1 cellular context compared by ENCODE assay signal in the genomic region with DNA sequence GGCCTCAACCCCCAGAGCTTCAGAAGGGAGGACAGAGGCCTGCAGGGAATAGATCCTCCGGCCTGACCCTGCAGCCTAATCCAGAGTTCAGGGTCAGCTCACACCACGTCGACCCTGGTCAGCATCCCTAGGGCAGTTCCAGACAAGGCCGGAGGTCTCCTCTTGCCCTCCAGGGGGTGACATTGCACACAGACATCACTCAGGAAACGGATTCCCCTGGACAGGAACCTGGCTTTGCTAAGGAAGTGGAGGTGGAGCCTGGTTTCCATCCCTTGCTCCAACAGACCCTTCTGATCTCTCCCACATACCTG.
TF ChIP-seq lines count a peak whose summit lies in the region.

No MANE protein-coding gene starts in this region.

TF ChIP-seq in GM23338, 12 proteins besides CTCF, POLR2A, EP300 and RAD21:
- TF ChIP-seq, protein P1, sequence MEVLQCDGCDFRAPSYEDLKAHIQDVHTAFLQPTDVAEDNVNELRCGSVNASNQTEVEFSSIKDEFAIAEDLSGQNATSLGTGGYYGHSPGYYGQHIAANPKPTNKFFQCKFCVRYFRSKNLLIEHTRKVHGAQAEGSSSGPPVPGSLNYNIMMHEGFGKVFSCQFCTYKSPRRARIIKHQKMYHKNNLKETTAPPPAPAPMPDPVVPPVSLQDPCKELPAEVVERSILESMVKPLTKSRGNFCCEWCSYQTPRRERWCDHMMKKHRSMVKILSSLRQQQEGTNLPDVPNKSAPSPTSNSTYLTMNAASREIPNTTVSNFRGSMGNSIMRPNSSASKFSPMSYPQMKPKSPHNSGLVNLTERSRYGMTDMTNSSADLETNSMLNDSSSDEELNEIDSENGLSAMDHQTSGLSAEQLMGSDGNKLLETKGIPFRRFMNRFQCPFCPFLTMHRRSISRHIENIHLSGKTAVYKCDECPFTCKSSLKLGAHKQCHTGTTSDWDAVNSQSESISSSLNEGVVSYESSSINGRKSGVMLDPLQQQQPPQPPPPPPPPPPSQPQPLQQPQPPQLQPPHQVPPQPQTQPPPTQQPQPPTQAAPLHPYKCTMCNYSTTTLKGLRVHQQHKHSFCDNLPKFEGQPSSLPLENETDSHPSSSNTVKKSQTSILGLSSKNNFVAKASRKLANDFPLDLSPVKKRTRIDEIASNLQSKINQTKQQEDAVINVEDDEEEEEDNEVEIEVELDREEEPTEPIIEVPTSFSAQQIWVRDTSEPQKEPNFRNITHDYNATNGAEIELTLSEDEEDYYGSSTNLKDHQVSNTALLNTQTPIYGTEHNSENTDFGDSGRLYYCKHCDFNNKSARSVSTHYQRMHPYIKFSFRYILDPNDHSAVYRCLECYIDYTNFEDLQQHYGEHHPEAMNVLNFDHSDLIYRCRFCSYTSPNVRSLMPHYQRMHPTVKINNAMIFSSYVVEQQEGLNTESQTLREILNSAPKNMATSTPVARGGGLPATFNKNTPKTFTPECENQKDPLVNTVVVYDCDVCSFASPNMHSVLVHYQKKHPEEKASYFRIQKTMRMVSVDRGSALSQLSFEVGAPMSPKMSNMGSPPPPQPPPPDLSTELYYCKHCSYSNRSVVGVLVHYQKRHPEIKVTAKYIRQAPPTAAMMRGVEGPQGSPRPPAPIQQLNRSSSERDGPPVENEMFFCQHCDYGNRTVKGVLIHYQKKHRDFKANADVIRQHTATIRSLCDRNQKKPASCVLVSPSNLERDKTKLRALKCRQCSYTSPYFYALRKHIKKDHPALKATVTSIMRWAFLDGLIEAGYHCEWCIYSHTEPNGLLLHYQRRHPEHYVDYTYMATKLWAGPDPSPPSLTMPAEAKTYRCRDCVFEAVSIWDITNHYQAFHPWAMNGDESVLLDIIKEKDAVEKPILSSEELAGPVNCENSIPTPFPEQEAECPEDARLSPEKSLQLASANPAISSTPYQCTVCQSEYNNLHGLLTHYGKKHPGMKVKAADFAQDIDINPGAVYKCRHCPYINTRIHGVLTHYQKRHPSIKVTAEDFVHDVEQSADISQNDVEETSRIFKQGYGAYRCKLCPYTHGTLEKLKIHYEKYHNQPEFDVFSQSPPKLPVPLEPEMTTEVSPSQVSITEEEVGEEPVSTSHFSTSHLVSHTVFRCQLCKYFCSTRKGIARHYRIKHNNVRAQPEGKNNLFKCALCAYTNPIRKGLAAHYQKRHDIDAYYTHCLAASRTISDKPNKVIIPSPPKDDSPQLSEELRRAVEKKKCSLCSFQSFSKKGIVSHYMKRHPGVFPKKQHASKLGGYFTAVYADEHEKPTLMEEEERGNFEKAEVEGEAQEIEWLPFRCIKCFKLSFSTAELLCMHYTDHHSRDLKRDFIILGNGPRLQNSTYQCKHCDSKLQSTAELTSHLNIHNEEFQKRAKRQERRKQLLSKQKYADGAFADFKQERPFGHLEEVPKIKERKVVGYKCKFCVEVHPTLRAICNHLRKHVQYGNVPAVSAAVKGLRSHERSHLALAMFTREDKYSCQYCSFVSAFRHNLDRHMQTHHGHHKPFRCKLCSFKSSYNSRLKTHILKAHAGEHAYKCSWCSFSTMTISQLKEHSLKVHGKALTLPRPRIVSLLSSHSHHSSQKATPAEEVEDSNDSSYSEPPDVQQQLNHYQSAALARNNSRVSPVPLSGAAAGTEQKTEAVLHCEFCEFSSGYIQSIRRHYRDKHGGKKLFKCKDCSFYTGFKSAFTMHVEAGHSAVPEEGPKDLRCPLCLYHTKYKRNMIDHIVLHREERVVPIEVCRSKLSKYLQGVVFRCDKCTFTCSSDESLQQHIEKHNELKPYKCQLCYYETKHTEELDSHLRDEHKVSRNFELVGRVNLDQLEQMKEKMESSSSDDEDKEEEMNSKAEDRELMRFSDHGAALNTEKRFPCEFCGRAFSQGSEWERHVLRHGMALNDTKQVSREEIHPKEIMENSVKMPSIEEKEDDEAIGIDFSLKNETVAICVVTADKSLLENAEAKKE (CRISPR knock-in tag; IDR thresholded peaks at IDR 0.05): no peak
- no peak for TF ChIP-seq EZH2 (IDR thresholded peaks at IDR 0.05; ENCODE audit: low read depth, unreplicated experiment)
- TF ChIP-seq CREB1 (CRISPR knock-in tag; IDR thresholded peaks at IDR 0.05; ENCODE audit: low read depth): no peak
- no peak for TF ChIP-seq NANOG (IDR thresholded peaks at IDR 0.05; ENCODE audit: borderline replicate concordance)
- no peak for TF ChIP-seq ZNF331 (CRISPR knock-in tag; IDR thresholded peaks at IDR 0.05; ENCODE audit: low read depth)
- TF ChIP-seq POLR2AphosphoS5 (IDR thresholded peaks at IDR 0.05; ENCODE audit: low read depth): no peak
TF ChIP-seq in GM23338: peak in this region for 0.
